Comparison of ENCODE assay signal across 8 cellular contexts in genomic region chrX:149504915-149505651, GRCh38. TPM values are rescaled to one million over a fixed set of nuclear protein-coding genes. Genes with fewer than 3 reads are reported as not detected.
DNase-seq lines count a peak whose midpoint lies in the region; ATAC-seq and TF ChIP-seq lines count a peak whose summit lies in the region.

IDS (minus strand) TSS chrX:149505306; CDS start chrX:149505137, 169 bp downstream.

- peak; percentile 96 for DNase-seq in DMS53 (lab: John Stamatoyannopoulos, UW)
- peak; percentile 75 for DNase-seq in Jurkat, Clone E6-1 (ENCODE audit: low read depth, low spot score)
- peak; percentile 76 for DNase-seq in activated T-cell treated with anti-CD3 and anti-CD28 coated beads, Interleukin-2, amount 50 U/mL, for 4 hours
- DNase-seq in stimulated activated CD8-positive, alpha-beta memory T cell treated with anti-CD3 and anti-CD28 coated beads, Interleukin-7, amount 100 ng/mL, for 1 hour (ENCODE audit: low read depth in 2 of 2), result peak; percentile 68 to 72

- H3K4me1 ChIP-seq in esophagus (ENCODE audit: control insufficient read depth in 2 of 2, insufficient read depth in 2 of 2, low read length in 1 of 2) (peaks cover 0 to 8% of the 10 kb centered on the region in 2 donors), muscle layer of colon (ENCODE audit: insufficient read depth, low read length) (peaks cover 13% of the 10 kb centered on the region)

- peak within 1 kb of the TSS; percentile 93 to 94 for H3K27ac ChIP-seq in esophagus (ENCODE audit: low read depth in 2 of 2, low read length in 1 of 2)
- peak within 1 kb of the TSS; percentile 60 for H3K27ac ChIP-seq in muscle layer of colon (ENCODE audit: low read depth, low read length)

- peaks cover 38% of the 10 kb centered on the region for H3K4me1 Mint-ChIP-seq in activated T-cell treated with anti-CD3 and anti-CD28 coated beads, Interleukin-2, amount 50 U/mL, for 4 hours (ENCODE audit: low read depth)

- H3K4me3 ChIP-seq in Jurkat, Clone E6-1 (ENCODE audit: low read length), result peak within 1 kb of the TSS; percentile 68
- H3K4me3 ChIP-seq in esophagus (ENCODE audit: low read depth in 1 of 2, low read length in 2 of 2) (peak within 1 kb of the TSS; percentile 53 to 75), muscle layer of colon (ENCODE audit: low read depth in 1 of 2, low read length in 2 of 2) (peak within 1 kb of the TSS; percentile 48 to 58)

- H3K36me3 Mint-ChIP-seq in activated T-cell treated with anti-CD3 and anti-CD28 coated beads, Interleukin-2, amount 50 U/mL, for 4 hours (ENCODE audit: insufficient read depth), result peaks cover 2% of the 10 kb centered on the region

- H3K9ac ChIP-seq in muscle layer of colon (ENCODE audit: low read length), result peak within 1 kb of the TSS; percentile 44

- 0 to 33% methylated on average over 44 to 54 of the region's 54 CpGs for WGBS in esophagus, 2 donors

- H3K36me3 ChIP-seq in esophagus (ENCODE audit: control insufficient read depth in 2 of 2, insufficient read depth in 2 of 2, low read length in 1 of 2) (peaks cover 0 to 9% of the 10 kb centered on the region in 2 donors), muscle layer of colon (ENCODE audit: insufficient read depth, low read length) (peaks cover 23% of the 10 kb centered on the region)

- H3K9me3 Mint-ChIP-seq in activated T-cell treated with anti-CD3 and anti-CD28 coated beads, Interleukin-2, amount 50 U/mL, for 4 hours, result no peaks in the 10 kb centered on the region

- H3K9me3 ChIP-seq in esophagus (ENCODE audit: control insufficient read depth in 2 of 2, insufficient read depth in 1 of 2, low read depth in 1 of 2, low read length in 1 of 2), result no peaks in the 10 kb centered on the region
- H3K9me3 ChIP-seq in muscle layer of colon (ENCODE audit: low read length), result no peaks in the 10 kb centered on the region

- peak within 1 kb of the TSS; percentile 95 for H3K4me3 Mint-ChIP-seq in activated T-cell treated with anti-CD3 and anti-CD28 coated beads, Interleukin-2, amount 50 U/mL, for 4 hours

- no peaks in the 10 kb centered on the region for H3K27me3 ChIP-seq in esophagus (ENCODE audit: control insufficient read depth in 1 of 2, insufficient read depth in 2 of 2, low read length in 2 of 2)
- no peaks in the 10 kb centered on the region for H3K27me3 ChIP-seq in muscle layer of colon (ENCODE audit: control insufficient read depth in 1 of 2, insufficient read depth in 2 of 2, low read length in 2 of 2)

- no peaks in the 10 kb centered on the region for H3K27me3 Mint-ChIP-seq in activated T-cell treated with anti-CD3 and anti-CD28 coated beads, Interleukin-2, amount 50 U/mL, for 4 hours (ENCODE audit: low read depth)

- ATAC-seq in GM21619 (IDR thresholded peaks at IDR 0.05; ENCODE audit: unreplicated experiment), result peak; percentile 73
- peak; percentile 75 to 81 for ATAC-seq in activated T-cell treated with anti-CD3 and anti-CD28 coated beads, Interleukin-2, amount 50 U/mL, for 4 hours

TF ChIP-seq in PFSK-1, 5 proteins besides CTCF, POLR2A, EP300 and RAD21:
- TF ChIP-seq POLR2AphosphoS5 (IDR thresholded peaks at IDR 0.05; ENCODE audit: low read depth, low read length) (peak; percentile 72), FOXP2 (optimal IDR thresholded peaks at IDR 0.05; ENCODE audit: borderline replicate concordance, extremely low read depth, extremely low read length, insufficient read depth) (peak; percentile 60), TAF1 (IDR thresholded peaks at IDR 0.05; ENCODE audit: borderline replicate concordance, insufficient read depth, low read length) (no peak), SIN3A (IDR thresholded peaks at IDR 0.05; ENCODE audit: borderline replicate concordance, insufficient read depth, low read length) (no peak), REST (IDR thresholded peaks at IDR 0.05; ENCODE audit: insufficient read depth in 1 of 2, low read depth in 2 of 2, low read length in 2 of 2) (no peak)

RNA-seq across cellular contexts. Expression of gene IDS, which starts in this region (rescaled TPM):
- polyA plus RNA-seq in Jurkat, Clone E6-1 (2012; ENCODE audit: insufficient read depth, insufficient read length), result 26.5 TPM
- 18.3 TPM for polyA plus RNA-seq in PFSK-1 (2012; ENCODE audit: insufficient read length, low read depth)
- total RNA-seq in activated T-cell treated with anti-CD3 and anti-CD28 coated beads, Interleukin-2, amount 50 U/mL, for 4 hours, result 10 to 100 TPM; 37.1 to 46.1 (median 38.7) TPM
- 10 to 100 TPM; 20.9 to 21.4 TPM for polyA plus RNA-seq in esophagus

Comparison
In these comparisons a context has a peak if more than half of its experiments do, and no peak if none do; other contexts are left out.
1. Peak in every context shown above with its lines: DNase-seq, ATAC-seq, H3K4me3 ChIP-seq and H3K27ac ChIP-seq.